ENCODE assay signal across 8 cellular contexts in the genomic region with DNA sequence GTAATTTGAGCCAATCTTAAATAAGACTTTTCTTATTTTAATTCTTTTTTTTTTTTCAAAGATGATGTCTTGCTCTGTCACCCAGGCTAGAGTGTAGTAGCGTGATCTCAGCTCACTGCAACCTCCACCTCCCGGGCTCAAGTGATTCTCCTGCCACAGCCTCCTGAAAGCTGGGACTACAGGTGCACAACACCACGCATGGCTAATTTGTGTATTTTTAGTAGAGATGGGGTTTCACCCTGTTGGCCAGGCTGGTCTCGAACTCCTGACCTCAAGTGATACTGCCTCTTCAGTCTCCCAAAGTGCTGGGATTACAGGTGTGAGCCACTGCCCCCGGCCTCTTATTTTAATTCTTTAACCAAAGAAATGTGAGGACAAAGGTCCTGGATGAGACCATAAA.
DNase-seq lines count a peak whose midpoint lies in the region; ATAC-seq and TF ChIP-seq lines count a peak whose summit lies in the region.
"Not testable (repeated sequence)": the region's sequence is repeated elsewhere in the genome, so short reads cannot be mapped to it uniquely, and the experiment has no call there.

No MANE protein-coding gene starts in this region.

- H3K27ac ChIP-seq in BLaER1 = not testable (repeated sequence)
- peak overlapping the region; percentile 43 for H3K27ac ChIP-seq in RWPE2 (ENCODE audit: poor library complexity, severe bottlenecking)
- H3K27ac ChIP-seq in neutrophil = peak overlapping the region; percentile 81

- H3K9me3 ChIP-seq in BLaER1; RWPE2 (ENCODE audit: severe bottlenecking); neutrophil: not testable (repeated sequence)

- not testable (repeated sequence) for H3K4me3 ChIP-seq in BLaER1; RWPE2 (ENCODE audit: severe bottlenecking); neutrophil (ENCODE audit: low read depth in 1 of 2, low read length in 1 of 2)

- H3K4me1 ChIP-seq in BLaER1 = peaks cover 29% of the 10 kb centered on the region
- H3K4me1 ChIP-seq in RWPE2 (ENCODE audit: insufficient read depth, poor library complexity, severe bottlenecking) = peaks cover 37% of the 10 kb centered on the region
- peaks cover 44 to 46% of the 10 kb centered on the region in 2 experiments for H3K4me1 ChIP-seq in neutrophil (ENCODE audit: control insufficient read depth in 1 of 2, insufficient read depth in 1 of 2, low read depth in 1 of 2, low read length in 1 of 2)

- peak; percentile 0 for ATAC-seq in GM18861 (IDR thresholded peaks at IDR 0.05; ENCODE audit: unreplicated experiment)
- peak; percentile 18 for ATAC-seq in GM19452 (IDR thresholded peaks at IDR 0.05; ENCODE audit: unreplicated experiment)
- ATAC-seq in GM21825 (IDR thresholded peaks at IDR 0.05; ENCODE audit: unreplicated experiment) = peak; percentile 13
- ATAC-seq in HG02870 (IDR thresholded peaks at IDR 0.05; ENCODE audit: unreplicated experiment) = peak; percentile 23
- peak; percentile 8 for ATAC-seq in HG03342 (IDR thresholded peaks at IDR 0.05; ENCODE audit: unreplicated experiment)
- not testable (repeated sequence) for ATAC-seq in RWPE2 (ENCODE audit: low read depth)

- DNase-seq in RWPE2 (ENCODE audit: low spot score) = not testable (repeated sequence)

- not testable (repeated sequence) for H4K20me1 ChIP-seq in BLaER1

- not testable (repeated sequence) for H3K9ac ChIP-seq in BLaER1

- H3K27me3 ChIP-seq in BLaER1; RWPE2 (ENCODE audit: insufficient read depth, poor library complexity, severe bottlenecking); neutrophil: not testable (repeated sequence)

- not testable (repeated sequence) for H3K36me3 ChIP-seq in BLaER1; RWPE2 (ENCODE audit: low read depth); neutrophil

- peak overlapping the region; percentile 15; the same call in 1 of the 2 replicates for H3K4me2 ChIP-seq in BLaER1

- not testable (repeated sequence) for TF ChIP-seq CTCF in RWPE2 (IDR thresholded peaks at IDR 0.05; ENCODE audit: poor library complexity, severe bottlenecking); neutrophil (IDR thresholded peaks at IDR 0.05)
